ENCODE assay signal across 9 cellular contexts in genomic region chr19:39246951-39247669, GRCh38. TPM values are rescaled to one million over a fixed set of nuclear protein-coding genes. Genes with fewer than 3 reads are reported as not detected.
A peak's percentile ranks its signal among the peaks of the same experiment; 100 is the strongest.
DNase-seq lines count a peak whose midpoint lies in the region; ATAC-seq and TF ChIP-seq lines count a peak whose summit lies in the region.
"Had no signal": no experiment of that assay in that cellular context is flagged by ENCODE, and none has a peak within 500 bp of the region (broad histone marks: within the 10 kb centered on the region; RNA-seq: fewer than 3 reads in every experiment).

No MANE protein-coding gene starts in this region.

- peaks cover 8% of the 10 kb centered on the region for H3K4me1 Mint-ChIP-seq in CD8-positive, alpha-beta T cell (ENCODE audit: low read depth)
- peaks cover 0 to 2% of the 10 kb centered on the region in 2 donors for H3K4me1 Mint-ChIP-seq in natural killer cell treated with Interleukin-12 subunit alpha and Interleukin-12 subunit beta and Interleukin-15 and Interleukin-18, amount 100 ng/mL, for 72 hours (ENCODE audit: low read depth in 2 of 2)
- H3K4me1 Mint-ChIP-seq: central memory CD8-positive, alpha-beta T cell had no signal

- 76% methylated on average over 28 of the region's 42 CpGs for WGBS in SK-N-SH (ENCODE audit: low lambda C conversion rate)

- CTCF ChIA-PET in CD8-positive, alpha-beta T cell (lab: Charles Lee): interaction anchor here (0.6 kb wide), 1 partner anchor 180 kb away, joined by 4 read pairs; no protein-coding TSS in a partner anchor
- CTCF ChIA-PET in SK-N-SH (lab: Yijun Ruan, JAX): no interaction called here

- H3K27me3 Mint-ChIP-seq in CD8-positive, alpha-beta T cell (ENCODE audit: low read depth): peaks cover 3% of the 10 kb centered on the region
- H3K27me3 Mint-ChIP-seq in natural killer cell treated with Interleukin-12 subunit alpha and Interleukin-12 subunit beta and Interleukin-15 and Interleukin-18, amount 100 ng/mL, for 72 hours: peaks cover 3 to 8% of the 10 kb centered on the region in 2 donors

- H2AFZ ChIP-seq in SK-N-SH (ENCODE audit: low read depth): no peak overlapping the region

- no peak overlapping the region for H3K4me3 ChIP-seq in CD8-positive, alpha-beta T cell (ENCODE audit: low read depth, low read length)
- H3K4me3 ChIP-seq in SK-N-SH (ENCODE audit: low read depth in 2 of 2, low read length in 1 of 2): no peak overlapping the region

- no peak for TF ChIP-seq EP300 in SK-N-SH (IDR thresholded peaks at IDR 0.05; ENCODE audit: borderline replicate concordance in 1 of 2, low read depth in 1 of 2, low read length in 1 of 2)

- H3K4me2 ChIP-seq in SK-N-SH: no peak overlapping the region

- H3K27ac ChIP-seq in CD8-positive, alpha-beta T cell (ENCODE audit: low read depth, low read length): no peak overlapping the region
- no peak overlapping the region for H3K27ac ChIP-seq in SK-N-SH (ENCODE audit: low read depth in 2 of 2, low read length in 1 of 2)

- H3K36me3 ChIP-seq in CD8-positive, alpha-beta T cell (ENCODE audit: insufficient read depth, low read length): no peaks in the 10 kb centered on the region
- no peaks in the 10 kb centered on the region for H3K36me3 ChIP-seq in SK-N-SH (replicated peaks in 1 of 2; ENCODE audit: control insufficient read depth in 1 of 2, insufficient read depth in 2 of 2, low read length in 1 of 2)

- ATAC-seq in CD8-positive, alpha-beta T cell: peak; percentile 67
- peak; percentile 53 to 54 for ATAC-seq in natural killer cell treated with Interleukin-12 subunit alpha and Interleukin-12 subunit beta and Interleukin-15 and Interleukin-18, amount 100 ng/mL, for 72 hours
- ATAC-seq in GM21786 (IDR thresholded peaks at IDR 0.05; ENCODE audit: unreplicated experiment) (no peak), HG03097 (IDR thresholded peaks at IDR 0.05; ENCODE audit: low FRiP score, unreplicated experiment) (no peak)

- no peaks in the 10 kb centered on the region for H3K27me3 ChIP-seq in CD8-positive, alpha-beta T cell (ENCODE audit: insufficient read depth, low read length)
- no peaks in the 10 kb centered on the region; the same call in 1 of the 2 replicates for H3K27me3 ChIP-seq in SK-N-SH (ENCODE audit: insufficient read depth)

- H3K4me3 Mint-ChIP-seq in CD8-positive, alpha-beta T cell: peak overlapping the region; percentile 59
- peak overlapping the region; percentile 27 for H3K4me3 Mint-ChIP-seq in natural killer cell treated with Interleukin-12 subunit alpha and Interleukin-12 subunit beta and Interleukin-15 and Interleukin-18, amount 100 ng/mL, for 72 hours
- H3K4me3 Mint-ChIP-seq: central memory CD8-positive, alpha-beta T cell had no signal

- no peak for TF ChIP-seq RAD21 in SK-N-SH (IDR thresholded peaks at IDR 0.05; ENCODE audit: low read length)

- H3F3A ChIP-seq in SK-N-SH (replicated peaks; ENCODE audit: insufficient read depth): no peaks in the 10 kb centered on the region

- H3K9me3 Mint-ChIP-seq in CD8-positive, alpha-beta T cell: no peaks in the 10 kb centered on the region
- H3K9me3 Mint-ChIP-seq in natural killer cell treated with Interleukin-12 subunit alpha and Interleukin-12 subunit beta and Interleukin-15 and Interleukin-18, amount 100 ng/mL, for 72 hours: no peaks in the 10 kb centered on the region
- H3K9me3 Mint-ChIP-seq: central memory CD8-positive, alpha-beta T cell had no signal

- H3K4me1 ChIP-seq in CD8-positive, alpha-beta T cell (ENCODE audit: insufficient read depth, low read length): no peaks in the 10 kb centered on the region
- H3K4me1 ChIP-seq in SK-N-SH (ENCODE audit: control insufficient read depth in 1 of 2, insufficient read depth in 2 of 2, low read depth in 1 of 2, low read length in 1 of 2): no peaks in the 10 kb centered on the region

- H3K9ac ChIP-seq in SK-N-SH: no peak overlapping the region

- no peaks in the 10 kb centered on the region for H3K36me3 Mint-ChIP-seq in CD8-positive, alpha-beta T cell
- no peaks in the 10 kb centered on the region for H3K36me3 Mint-ChIP-seq in natural killer cell treated with Interleukin-12 subunit alpha and Interleukin-12 subunit beta and Interleukin-15 and Interleukin-18, amount 100 ng/mL, for 72 hours

- no peaks in the 10 kb centered on the region for H3K9me3 ChIP-seq in CD8-positive, alpha-beta T cell (ENCODE audit: low read length)
- H3K9me3 ChIP-seq in SK-N-SH: no peaks in the 10 kb centered on the region

- no peak overlapping the region for H3K27ac Mint-ChIP-seq in CD8-positive, alpha-beta T cell
- no peak overlapping the region for H3K27ac Mint-ChIP-seq in natural killer cell treated with Interleukin-12 subunit alpha and Interleukin-12 subunit beta and Interleukin-15 and Interleukin-18, amount 100 ng/mL, for 72 hours

- DNase-seq in CD8-positive, alpha-beta T cell: peak in 5 of 7 experiments; percentile 14 to 57 (median 22)
- DNase-seq in NCI-H345 (lab: John Stamatoyannopoulos, UW) (peak; percentile 69), dermis blood vessel endothelial cell (peak; percentile 42), superior temporal gyrus (ENCODE audit: extremely low spot score) (no peak), SK-N-SH (no peak)
- no peak for DNase-seq in natural killer cell treated with Interleukin-12 subunit alpha and Interleukin-12 subunit beta and Interleukin-15 and Interleukin-18, amount 100 ng/mL, for 72 hours (ENCODE audit: low spot score)

- no peaks in the 10 kb centered on the region for H4K20me1 ChIP-seq in SK-N-SH (ENCODE audit: insufficient read depth)

- POLR2A ChIA-PET in CD8-positive, alpha-beta T cell (lab: Charles Lee): interaction anchor here (0.7 kb wide), 1 partner anchor 9 kb away, joined by 3 read pairs; no protein-coding TSS in a partner anchor
- POLR2A ChIA-PET in SK-N-SH (lab: Yijun Ruan, JAX): no interaction called here

- no peaks in the 10 kb centered on the region for H3K9me2 ChIP-seq in SK-N-SH

- TF ChIP-seq CTCF in CD8-positive, alpha-beta T cell (IDR thresholded peaks at IDR 0.05): no peak
- TF ChIP-seq CTCF in SK-N-SH (IDR thresholded peaks at IDR 0.05): no peak

- H3K79me2 ChIP-seq in SK-N-SH (ENCODE audit: insufficient read depth): no peaks in the 10 kb centered on the region

- intact Hi-C loops in CD8-positive, alpha-beta T cell (cut with DNase I, micrococcal nuclease): no loop called here

TF ChIP-seq in SK-N-SH, 30 proteins besides CTCF, POLR2A, EP300 and RAD21 (continues in another document):
- TF ChIP-seq JUND (IDR thresholded peaks at IDR 0.05) (no peak), TCF12 (IDR thresholded peaks at IDR 0.05) (no peak), TAF1 (IDR thresholded peaks at IDR 0.05; ENCODE audit: borderline replicate concordance, low read depth, low read length) (no peak), NFIC (IDR thresholded peaks at IDR 0.05; ENCODE audit: borderline replicate concordance) (no peak), ZBTB33 (IDR thresholded peaks at IDR 0.05; ENCODE audit: borderline replicate concordance, low read depth) (no peak), FOXM1 (IDR thresholded peaks at IDR 0.05; ENCODE audit: low read depth) (no peak)

RNA-seq across cellular contexts. Expression of gene IFNL4, which starts 1.5 kb away (rescaled TPM):
- not detected for total RNA-seq in CD8-positive, alpha-beta T cell
- total RNA-seq in dermis blood vessel endothelial cell: 0.05 TPM in 1 of 2 replicates, not detected in the other
- not detected for total RNA-seq in natural killer cell treated with Interleukin-12 subunit alpha and Interleukin-12 subunit beta and Interleukin-15 and Interleukin-18, amount 100 ng/mL, for 72 hours
- polyA plus RNA-seq in SK-N-SH (2012; rRNA removed): not detected in 2 replicates
- polyA plus RNA-seq in SK-N-SH (2012; cell fraction: cytosol; rRNA removed): not detected in 2 replicates
- not detected in 2 replicates for polyA plus RNA-seq in SK-N-SH (2012; cell fraction: nucleus; rRNA removed)

RNA-seq across cellular contexts. Expression of gene IFNL3, which starts 2.3 kb away (rescaled TPM):
- total RNA-seq in CD8-positive, alpha-beta T cell: not detected
- not detected in 2 replicates for total RNA-seq in dermis blood vessel endothelial cell
- not detected for total RNA-seq in natural killer cell treated with Interleukin-12 subunit alpha and Interleukin-12 subunit beta and Interleukin-15 and Interleukin-18, amount 100 ng/mL, for 72 hours
- polyA plus RNA-seq in SK-N-SH (2012; rRNA removed): not detected in 2 replicates
- polyA plus RNA-seq in SK-N-SH (2012; cell fraction: cytosol; rRNA removed): not detected in 2 replicates
- not detected in 2 replicates for polyA plus RNA-seq in SK-N-SH (2012; cell fraction: nucleus; rRNA removed)

RNA-seq across cellular contexts. Expression of gene IFNL2, which starts 21.1 kb away (rescaled TPM):
- not detected for total RNA-seq in CD8-positive, alpha-beta T cell
- total RNA-seq in dermis blood vessel endothelial cell: not detected in 2 replicates
- not detected for total RNA-seq in natural killer cell treated with Interleukin-12 subunit alpha and Interleukin-12 subunit beta and Interleukin-15 and Interleukin-18, amount 100 ng/mL, for 72 hours
- not detected in 2 replicates for polyA plus RNA-seq in SK-N-SH (2012; rRNA removed)
- polyA plus RNA-seq in SK-N-SH (2012; cell fraction: cytosol; rRNA removed): not detected in 2 replicates
- not detected in 2 replicates for polyA plus RNA-seq in SK-N-SH (2012; cell fraction: nucleus; rRNA removed)

RNA-seq across cellular contexts. Expression of gene SYCN, which starts 43.0 kb away (rescaled TPM):
- total RNA-seq in CD8-positive, alpha-beta T cell: not detected
- not detected in 2 replicates for total RNA-seq in dermis blood vessel endothelial cell
- not detected for total RNA-seq in natural killer cell treated with Interleukin-12 subunit alpha and Interleukin-12 subunit beta and Interleukin-15 and Interleukin-18, amount 100 ng/mL, for 72 hours
- not detected in 2 replicates for polyA plus RNA-seq in SK-N-SH (2012; rRNA removed)
- polyA plus RNA-seq in SK-N-SH (2012; cell fraction: cytosol; rRNA removed): not detected in 2 replicates
- not detected in 2 replicates for polyA plus RNA-seq in SK-N-SH (2012; cell fraction: nucleus; rRNA removed)

RNA-seq across cellular contexts. Expression of gene IFNL1, which starts 49.1 kb away (rescaled TPM):
- under 1 TPM in 1 of 2 experiments, not detected in 1; 0.38 TPM for total RNA-seq in CD8-positive, alpha-beta T cell
- not detected in 2 replicates for total RNA-seq in dermis blood vessel endothelial cell
- total RNA-seq in natural killer cell treated with Interleukin-12 subunit alpha and Interleukin-12 subunit beta and Interleukin-15 and Interleukin-18, amount 100 ng/mL, for 72 hours: under 1 TPM in 1 of 2 donors, not detected in 1; 0.36 TPM
- polyA plus RNA-seq in SK-N-SH (2012; rRNA removed): not detected in 2 replicates
- not detected in 2 replicates for polyA plus RNA-seq in SK-N-SH (2012; cell fraction: cytosol; rRNA removed)
- not detected in 2 replicates for polyA plus RNA-seq in SK-N-SH (2012; cell fraction: nucleus; rRNA removed)

Comparison
In these comparisons a context has a peak if more than half of its experiments do, and no peak if none do; other contexts are left out.
1. ATAC-seq: peak in CD8-positive, alpha-beta T cell (single experiment) and natural killer cell treated with Interleukin-12 subunit alpha and Interleukin-12 subunit beta and Interleukin-15 and Interleukin-18, amount 100 ng/mL, for 72 hours (2 of 2); none in GM21786 (single experiment) and HG03097 (single experiment).
2. DNase-seq: peak in CD8-positive, alpha-beta T cell (5 of 7), NCI-H345 (single experiment) and dermis blood vessel endothelial cell (single experiment); none in natural killer cell treated with Interleukin-12 subunit alpha and Interleukin-12 subunit beta and Interleukin-15 and Interleukin-18, amount 100 ng/mL, for 72 hours (single experiment), superior temporal gyrus (single experiment) and SK-N-SH (single experiment).